13 cellular contexts compared by ENCODE assay signal in the genomic region with DNA sequence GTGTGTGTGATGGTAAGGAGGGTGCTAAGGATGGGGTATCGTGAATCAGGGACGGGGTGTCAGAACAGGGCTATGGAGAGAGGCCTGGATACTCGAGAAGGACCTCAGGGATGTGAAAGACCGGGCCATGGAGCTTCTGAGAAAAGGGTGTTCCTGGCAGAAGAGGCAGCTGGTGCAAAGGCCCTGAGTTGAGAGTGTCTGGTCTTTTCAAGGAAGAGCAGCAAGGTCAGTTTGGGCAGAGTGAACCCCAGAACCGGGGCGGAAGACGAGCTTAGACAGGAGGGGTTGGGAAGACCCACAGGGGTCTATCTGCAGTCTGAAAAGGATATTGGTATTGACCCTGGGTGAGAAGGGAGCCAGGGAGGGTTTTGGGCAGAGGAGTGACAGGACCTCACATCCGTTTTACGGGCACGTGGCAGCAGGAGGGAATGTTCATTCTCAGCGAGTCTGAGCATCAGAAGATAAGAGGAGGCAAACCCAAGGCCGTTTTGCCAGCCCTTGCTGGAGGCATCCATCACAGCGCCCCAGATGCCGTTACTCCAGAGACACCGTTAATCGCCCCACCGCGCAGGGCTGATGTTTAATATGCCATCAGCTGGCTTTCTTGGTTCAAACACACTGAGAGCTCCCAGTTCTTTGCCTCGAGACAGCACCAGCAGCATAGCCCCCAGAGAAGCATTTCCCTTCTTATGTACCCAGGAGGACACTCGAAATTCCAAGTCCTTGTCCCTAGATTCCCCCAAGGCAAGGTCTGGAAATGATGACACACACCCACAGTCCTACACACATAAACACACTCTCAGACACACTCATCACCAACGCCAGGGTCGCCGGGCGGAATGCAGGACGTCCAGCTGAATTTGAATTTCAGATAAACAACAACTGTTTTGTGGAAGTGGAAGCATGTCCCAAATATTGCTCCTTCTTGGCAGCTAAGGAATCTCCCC. TPM values are rescaled to one million over a fixed set of nuclear protein-coding genes. Genes with fewer than 3 reads are reported as not detected.
A peak's percentile ranks its signal among the peaks of the same experiment; 100 is the strongest.
DNase-seq lines count a peak whose midpoint lies in the region; ATAC-seq and TF ChIP-seq lines count a peak whose summit lies in the region.
"Had no signal": no experiment of that assay in that cellular context is flagged by ENCODE, and none has a peak within 500 bp of the region (broad histone marks: within the 10 kb centered on the region; RNA-seq: fewer than 3 reads in every experiment).

No MANE protein-coding gene starts in this region.

- POLR2A ChIA-PET in Panc1 (lab: Charles Lee) = no interaction called here

- peak overlapping the region; percentile 95 for H3K14ac ChIP-seq in neuronal stem cell (ENCODE audit: low read length)

- H3K23ac ChIP-seq in neuronal stem cell (ENCODE audit: low read depth, low read length, poor library complexity) = no peak overlapping the region

- H4K91ac ChIP-seq in neuronal stem cell (ENCODE audit: low read depth, low read length, poor library complexity) = no peak overlapping the region

- WGBS in neuronal stem cell (ENCODE audit: extremely low coverage in 2 of 2, insufficient read length in 2 of 2, insufficient replicate concordance in 1 of 2), 2 donors = no CpG with 5 or more reads among the region's 25 CpGs

- H3K4ac ChIP-seq in neuronal stem cell (ENCODE audit: low read length) = no peak overlapping the region

- H3K27me3 ChIP-seq in BLaER1 (no peaks in the 10 kb centered on the region), Panc1 (ENCODE audit: control insufficient read depth, insufficient read depth, low read length) (no peaks in the 10 kb centered on the region), fibroblast of lung (ENCODE audit: control insufficient read depth, insufficient read depth, low read length) (no peaks in the 10 kb centered on the region), neuronal stem cell (ENCODE audit: control insufficient read depth in 3 of 3, insufficient read depth in 3 of 3, low read depth in 1 of 3, low read length in 3 of 3) (peaks cover 0 to 18% (median 0%) of the 10 kb centered on the region in 3 experiments)

- in situ Hi-C loops in Panc1 (cut with HindIII; ENCODE audit: low pct_unique_long_range_greater_than_20kb, low sequenced_read_pairs) (no loop called here), GM13976 (cut with MboI; ENCODE audit: low sequenced_read_pairs, unreplicated experiment) (no loop called here)

- H3K9me3 ChIP-seq in BLaER1 = no peaks in the 10 kb centered on the region
- H3K9me3 ChIP-seq in Panc1 (ENCODE audit: control insufficient read depth, insufficient read depth, low read depth, low read length) = no peaks in the 10 kb centered on the region
- H3K9me3 ChIP-seq in fibroblast of lung (ENCODE audit: control insufficient read depth, insufficient read depth, low read depth, low read length) = no peaks in the 10 kb centered on the region
- H3K9me3 ChIP-seq in neuronal stem cell (replicated peaks in 1 of 2; ENCODE audit: control insufficient read depth in 2 of 2, insufficient read depth in 1 of 2, low read depth in 1 of 2, low read length in 2 of 2) = no peaks in the 10 kb centered on the region

- no peaks in the 10 kb centered on the region for H3K79me2 ChIP-seq in fibroblast of lung (ENCODE audit: control insufficient read depth, insufficient read depth, low read length)

- no peak for ATAC-seq in Panc1
- ATAC-seq: activated CD8-positive, alpha-beta T cell treated with anti-CD3 and anti-CD28 coated beads, Interleukin-2, amount 10 ng/mL, durations not matched to agents 7 days and 5 days; activated naive CD8-positive, alpha-beta T cell treated with anti-CD3 and anti-CD28 coated beads, Interleukin-2, amount 50 U/mL, for 24 hours; CD8-positive, alpha-beta T cell had no signal

- H3K4me2 ChIP-seq in BLaER1 (peak overlapping the region; percentile 96), fibroblast of lung (ENCODE audit: extremely low read depth, insufficient read depth, low read length) (peak overlapping the region; percentile 49), neuronal stem cell (ENCODE audit: insufficient read depth, low read length, poor library complexity, severe bottlenecking) (no peak overlapping the region)

- H4K20me1 ChIP-seq in BLaER1 (no peaks in the 10 kb centered on the region), fibroblast of lung (ENCODE audit: control insufficient read depth, extremely low read depth, insufficient read depth, low read length) (no peaks in the 10 kb centered on the region)

- peak overlapping the region; percentile 56; the same call in 1 of the 2 replicates for H3K9ac ChIP-seq in BLaER1
- H3K9ac ChIP-seq in fibroblast of lung (ENCODE audit: insufficient read depth, low read length) = peak overlapping the region; percentile 33
- no peak overlapping the region for H3K9ac ChIP-seq in neuronal stem cell (ENCODE audit: low read depth, low read length, poor library complexity)

- intact Hi-C loops in Panc1 (cut with micrococcal nuclease; ENCODE audit: unreplicated experiment) = no loop called here

- no peak overlapping the region for H3K18ac ChIP-seq in neuronal stem cell (ENCODE audit: low read length)

- TF ChIP-seq CTCF in Panc1 (IDR thresholded peaks at IDR 0.05) = no peak
- no peak for TF ChIP-seq CTCF in fibroblast of lung (conservative IDR thresholded peaks at IDR 0.05 in 1 of 2, IDR thresholded peaks at IDR 0.05 in 1 of 2; ENCODE audit: low read depth in 1 of 2, low read length in 2 of 2)
- TF ChIP-seq CTCF in GM13976 (IDR thresholded peaks at IDR 0.05; ENCODE audit: borderline replicate concordance, control extremely low read depth, extremely low read depth, insufficient read depth, missing control alignments) = no peak

- H2BK15ac ChIP-seq in neuronal stem cell (ENCODE audit: low read length) = no peak overlapping the region

- H3K4me1 ChIP-seq in BLaER1 (peaks cover 99% of the 10 kb centered on the region), Panc1 (ENCODE audit: control insufficient read depth, insufficient read depth, low read length) (peaks cover 51% of the 10 kb centered on the region), fibroblast of lung (ENCODE audit: control insufficient read depth, extremely low read depth, insufficient read depth, low read length) (peaks cover 44% of the 10 kb centered on the region), neuronal stem cell (ENCODE audit: control insufficient read depth in 2 of 2, insufficient read depth in 1 of 2, low read depth in 1 of 2, low read length in 2 of 2) (peaks cover 12 to 18% of the 10 kb centered on the region in 2 donors)

- H2AFZ ChIP-seq in fibroblast of lung (ENCODE audit: low read length) (no peak overlapping the region), neuronal stem cell (ENCODE audit: low read length) (no peak overlapping the region)

- H2BK5ac ChIP-seq in neuronal stem cell (ENCODE audit: low read length) = no peak overlapping the region

- H3K4me3 ChIP-seq in BLaER1 = peak overlapping the region; percentile 42
- H3K4me3 ChIP-seq in Panc1 (ENCODE audit: low read depth in 2 of 2, low read length in 2 of 2) = no peak overlapping the region
- H3K4me3 ChIP-seq in fibroblast of lung (replicated peaks in 1 of 4; ENCODE audit: control extremely low read depth in 1 of 4, insufficient read depth in 1 of 4, low read depth in 3 of 4, low read length in 4 of 4) = no peak overlapping the region
- no peak overlapping the region for H3K4me3 ChIP-seq in neuronal stem cell (ENCODE audit: low read length in 2 of 2)

- H2BK12ac ChIP-seq in neuronal stem cell (ENCODE audit: low read length) = no peak overlapping the region

- no peak overlapping the region for H4K8ac ChIP-seq in neuronal stem cell (ENCODE audit: low read depth, low read length)

- BruUV-seq in Panc1 (replicated peaks; lab: Mats Ljungman, UMichigan) = no TSS peak

- CTCF ChIA-PET in Panc1 (lab: Charles Lee) = no interaction called here

- H3K27ac ChIP-seq in BLaER1 = peak overlapping the region; percentile 67
- peak overlapping the region; percentile 26; the same call in 1 of the 2 replicates for H3K27ac ChIP-seq in Panc1 (ENCODE audit: low read length)
- H3K27ac ChIP-seq in fibroblast of lung (ENCODE audit: insufficient read depth, low read length) = peak overlapping the region; percentile 80
- H3K27ac ChIP-seq in neuronal stem cell (replicated peaks; ENCODE audit: low read length) = no peak overlapping the region

- peak overlapping the region; percentile 71 for H2AK5ac ChIP-seq in neuronal stem cell (ENCODE audit: low read depth, low read length)

- peaks cover 1% of the 10 kb centered on the region for H3K79me1 ChIP-seq in neuronal stem cell (ENCODE audit: low read depth, low read length)

- no peak overlapping the region for H2BK120ac ChIP-seq in neuronal stem cell (ENCODE audit: low read depth, low read length)

- DNase-seq in Panc1 (ENCODE audit: low read depth, low spot score) (no peak), fibroblast of lung (ENCODE audit: low read depth in 2 of 2) (peak in 1 of 2 donors; percentile 72), neuronal stem cell (ENCODE audit: low spot score) (no peak), GM13976 (ENCODE audit: low spot score) (no peak), iPS-NIHi11 (ENCODE audit: low spot score) (no peak), pons (ENCODE audit: low spot score) (no peak)
- no peak for DNase-seq in stimulated activated CD4-positive, alpha-beta T cell treated with anti-CD3 and anti-CD28 coated beads, Interleukin-15, amount 100 ng/mL, for 24 hours
- DNase-seq: activated CD8-positive, alpha-beta T cell treated with anti-CD3 and anti-CD28 coated beads, Interleukin-2, amount 10 ng/mL, durations not matched to agents 7 days and 5 days; activated naive CD8-positive, alpha-beta T cell treated with anti-CD3 and anti-CD28 coated beads, Interleukin-2, amount 50 U/mL, for 24 hours; CD8-positive, alpha-beta T cell; NCI-H2227 treated with DMSO at 0.1 percent for 48 hours had no signal

- no peaks in the 10 kb centered on the region for H3K36me3 ChIP-seq in BLaER1
- no peaks in the 10 kb centered on the region for H3K36me3 ChIP-seq in Panc1 (ENCODE audit: control insufficient read depth, insufficient read depth, low read length)
- no peaks in the 10 kb centered on the region for H3K36me3 ChIP-seq in fibroblast of lung (ENCODE audit: control insufficient read depth, insufficient read depth, low read length)
- no peaks in the 10 kb centered on the region for H3K36me3 ChIP-seq in neuronal stem cell (replicated peaks in 1 of 2; ENCODE audit: control insufficient read depth in 2 of 2, insufficient read depth in 2 of 2, low read length in 2 of 2)

RNA-seq across cellular contexts. Expression of a gene that starts 41.4 kb away (rescaled TPM):
- total RNA-seq in Panc1 (2021; ENCODE audit: unreplicated experiment) = 35.3 TPM
- polyA plus RNA-seq in Panc1 (2012; ENCODE audit: insufficient read length) = 34.8 TPM
- 36.2 and 74.5 TPM in 2 replicates for total RNA-seq in fibroblast of lung
- 22.4 and 25.5 TPM in 2 replicates for polyA plus RNA-seq in fibroblast of lung
- 21.6 and 24.6 TPM in 2 replicates for polyA plus RNA-seq in fibroblast of lung (2012)
- polyA minus RNA-seq in fibroblast of lung (ENCODE audit: low replicate concordance) = 33.5 and 66.1 TPM in 2 replicates
- 17.5 TPM for polyA plus RNA-seq in neuronal stem cell (2013, experiment 1 of 2)
- polyA plus RNA-seq in neuronal stem cell (2013, experiment 2 of 2) = 17.5 TPM
- total RNA-seq: activated CD8-positive, alpha-beta T cell treated with anti-CD3 and anti-CD28 coated beads, Interleukin-2, amount 10 ng/mL, durations not matched to agents 7 days and 5 days; CD8-positive, alpha-beta T cell had no signal
- polyA plus RNA-seq: IgD-negative memory B cell had no signal
